Comparison of ENCODE assay signal across 27 cellular contexts in genomic region chr7:40538281-40538680, GRCh38.
"Had no signal": no experiment of that assay in that cellular context is flagged by ENCODE, and none has a peak within 500 bp of the region (broad histone marks: within the 10 kb centered on the region; RNA-seq: fewer than 3 reads in every experiment).

No MANE protein-coding gene starts in this region.

- H3K9me3 ChIP-seq: ascending aorta, breast epithelium, ovary, prostate gland, right atrium auricular region, thyroid gland had no signal

- H3K27ac ChIP-seq: breast epithelium, epithelial cell of prostate, foreskin keratinocyte, hepatocyte, ovary, prostate gland, right atrium auricular region, thyroid gland had no signal

- H3K27me3 ChIP-seq: ascending aorta, breast epithelium, foreskin keratinocyte, hepatocyte, ovary, right atrium auricular region, thyroid gland had no signal

- H3K27ac Mint-ChIP-seq: activated CD4-positive, alpha-beta T cell treated with anti-CD3 and anti-CD28 coated beads, Interleukin-2, amount 10 ng/mL, durations not matched to agents 7 days and 5 days; activated CD8-positive, alpha-beta T cell treated with anti-CD3 and anti-CD28 coated beads for 36 hours; activated naive CD4-positive, alpha-beta T cell treated with anti-CD3 and anti-CD28 coated beads, Interleukin-2, amount 50 U/mL, for 24 hours; activated T-helper 1 cell treated with anti-CD3 and anti-CD28 coated beads, Interleukin-12 subunit alpha, Interleukin-12 subunit beta, Interleukin-2, Interleukin-4 antibody, amounts not matched to agents 30 ng/mL and 10 ng/mL and 1 ng/mL, durations not matched to agents 14 hours and 24 hours and 36 hours; mesothelial cell of epicardium; natural killer cell; T-helper 17 cell had no signal

- H3K27me3 Mint-ChIP-seq: activated CD4-positive, alpha-beta T cell treated with anti-CD3 and anti-CD28 coated beads, Interleukin-2, amount 10 ng/mL, durations not matched to agents 7 days and 5 days; activated CD8-positive, alpha-beta T cell treated with anti-CD3 and anti-CD28 coated beads for 36 hours; central memory CD8-positive, alpha-beta T cell; T-helper 17 cell had no signal

- H3K36me3 Mint-ChIP-seq: activated naive CD4-positive, alpha-beta T cell treated with anti-CD3 and anti-CD28 coated beads, Interleukin-2, amount 50 U/mL, for 24 hours; mesothelial cell of epicardium; natural killer cell had no signal

- H3K4me1 Mint-ChIP-seq: activated CD4-positive, alpha-beta T cell treated with anti-CD3 and anti-CD28 coated beads, Interleukin-2, amount 10 ng/mL, durations not matched to agents 7 days and 5 days; activated naive CD4-positive, alpha-beta T cell treated with anti-CD3 and anti-CD28 coated beads, Interleukin-2, amount 50 U/mL, for 24 hours; central memory CD8-positive, alpha-beta T cell; natural killer cell; T-helper 17 cell had no signal

- H2AFZ ChIP-seq: hepatocyte had no signal

- H3K4me2 ChIP-seq: hepatocyte had no signal

- H3K4me3 ChIP-seq: ascending aorta, breast epithelium, hepatocyte, ovary, prostate gland, right atrium auricular region, thyroid gland had no signal

- H3K79me2 ChIP-seq: hepatocyte had no signal

- H3K4me1 ChIP-seq: breast epithelium, foreskin keratinocyte, prostate gland, right atrium auricular region, thyroid gland had no signal

- H3K36me3 ChIP-seq: ascending aorta, breast epithelium, ovary, prostate gland, right atrium auricular region, thyroid gland had no signal

- H3K9me3 Mint-ChIP-seq: activated CD4-positive, alpha-beta T cell treated with anti-CD3 and anti-CD28 coated beads, Interleukin-2, amount 10 ng/mL, durations not matched to agents 7 days and 5 days; activated CD8-positive, alpha-beta T cell treated with anti-CD3 and anti-CD28 coated beads for 36 hours; activated naive CD4-positive, alpha-beta T cell treated with anti-CD3 and anti-CD28 coated beads, Interleukin-2, amount 50 U/mL, for 24 hours; activated T-helper 1 cell treated with anti-CD3 and anti-CD28 coated beads, Interleukin-12 subunit alpha, Interleukin-12 subunit beta, Interleukin-2, Interleukin-4 antibody, amounts not matched to agents 30 ng/mL and 10 ng/mL and 1 ng/mL, durations not matched to agents 14 hours and 24 hours and 36 hours had no signal

- H3K4me3 Mint-ChIP-seq: activated CD4-positive, alpha-beta T cell treated with anti-CD3 and anti-CD28 coated beads, Interleukin-2, amount 10 ng/mL, durations not matched to agents 7 days and 5 days; activated CD8-positive, alpha-beta T cell treated with anti-CD3 and anti-CD28 coated beads for 36 hours; activated naive CD4-positive, alpha-beta T cell treated with anti-CD3 and anti-CD28 coated beads, Interleukin-2, amount 50 U/mL, for 24 hours; activated T-helper 1 cell treated with anti-CD3 and anti-CD28 coated beads, Interleukin-12 subunit alpha, Interleukin-12 subunit beta, Interleukin-2, Interleukin-4 antibody, amounts not matched to agents 30 ng/mL and 10 ng/mL and 1 ng/mL, durations not matched to agents 14 hours and 24 hours and 36 hours; central memory CD8-positive, alpha-beta T cell; mesothelial cell of epicardium; natural killer cell; T-helper 17 cell had no signal

- DNase-seq: activated CD4-positive, alpha-beta T cell treated with anti-CD3 and anti-CD28 coated beads, Interleukin-2, amount 10 ng/mL, durations not matched to agents 7 days and 5 days; activated CD8-positive, alpha-beta T cell treated with anti-CD3 and anti-CD28 coated beads for 36 hours; activated gamma-delta T cell treated with Interleukin-2 at 50 U/mL for 16 hours; cortex of kidney; foreskin keratinocyte; left ventricle myocardium superior; mammary epithelial cell; natural killer cell; ovary; stimulated activated CD4-positive, alpha-beta T cell treated with anti-CD3 and anti-CD28 coated beads, Interleukin-12 subunit alpha, Interleukin-12 subunit beta, amount 100 ng/mL, for 4 hours; stimulated activated CD4-positive, alpha-beta T cell treated with anti-CD3 and anti-CD28 coated beads, Interleukin-4, amount 100 ng/mL, for 4 hours; stimulated activated naive CD8-positive, alpha-beta T cell treated with anti-CD3 and anti-CD28 coated beads, Interleukin-15, Interleukin-2, amounts not matched to agents 100 U/mL and 50 U/mL, for 24 hours; substantia nigra; SW 1271; T-helper 17 cell; thyroid gland had no signal

- ATAC-seq: activated CD4-positive, CD25-positive, alpha-beta regulatory T cell treated with anti-CD3 and anti-CD28 coated beads, Interleukin-2, amount 50 U/mL, for 24 hours; activated CD8-positive, alpha-beta T cell treated with anti-CD3 and anti-CD28 coated beads for 36 hours; foreskin keratinocyte; left ventricle myocardium superior; natural killer cell; stimulated activated naive CD8-positive, alpha-beta T cell treated with anti-CD3 and anti-CD28 coated beads, Interleukin-15, Interleukin-2, amounts not matched to agents 100 U/mL and 50 U/mL, for 24 hours; T-helper 17 cell had no signal
